In genomic region chr4:105509291-105509690, GRCh38 we compare ENCODE assay signal across 13 cellular contexts. TPM values are rescaled to one million over a fixed set of nuclear protein-coding genes. Genes with fewer than 3 reads are reported as not detected.
DNase-seq lines count a peak whose midpoint lies in the region; ATAC-seq and TF ChIP-seq lines count a peak whose summit lies in the region.
"Had no signal": no experiment of that assay in that cellular context is flagged by ENCODE, and none has a peak within 500 bp of the region (broad histone marks: within the 10 kb centered on the region; RNA-seq: fewer than 3 reads in every experiment).

No MANE protein-coding gene starts in this region.

- CTCF ChIA-PET in mammary epithelial cell (lab: Charles Lee; ENCODE audit: low non-redundant PET), result no interaction called here

- no peaks in the 10 kb centered on the region for H3K4me1 ChIP-seq in mammary epithelial cell (ENCODE audit: insufficient read depth, low read length)
- H3K4me1 ChIP-seq: A549, sigmoid colon had no signal

- no TSS peak for BruUV-seq in mammary epithelial cell (replicated peaks; lab: Mats Ljungman, UMichigan)

- TF ChIP-seq CTCF in mammary epithelial cell (conservative IDR thresholded peaks at IDR 0.05 in 1 of 2, IDR thresholded peaks at IDR 0.05 in 1 of 2; ENCODE audit: extremely low read depth in 1 of 2, insufficient read depth in 1 of 2, low read depth in 1 of 2, low read length in 2 of 2), result no peak
- no peak for TF ChIP-seq CTCF in dorsolateral prefrontal cortex (IDR thresholded peaks at IDR 0.05 in 54 of 56, conservative IDR thresholded peaks at IDR 0.05 in 2 of 56; ENCODE audit: low read depth in 1 of 56, partially characterized antibody in 56 of 56)

- H3K36me3 ChIP-seq in mammary epithelial cell (ENCODE audit: insufficient read depth, low read length), result no peaks in the 10 kb centered on the region
- H3K36me3 ChIP-seq: sigmoid colon had no signal

- H3K27ac ChIP-seq in mammary epithelial cell (ENCODE audit: insufficient read depth, low read depth, low read length) (no peak overlapping the region), dorsolateral prefrontal cortex (no peak overlapping the region)
- H3K27ac ChIP-seq: A549, hepatocyte, sigmoid colon had no signal

- H3K9ac ChIP-seq in mammary epithelial cell (ENCODE audit: insufficient read depth, low read length), result no peak overlapping the region

- no peak overlapping the region for H3K4me3 ChIP-seq in mammary epithelial cell (replicated peaks in 1 of 3; ENCODE audit: insufficient read depth in 1 of 3, low read depth in 2 of 3, low read length in 3 of 3)
- no peak overlapping the region for H3K4me3 ChIP-seq in dorsolateral prefrontal cortex
- H3K4me3 ChIP-seq: A549, hepatocyte, sigmoid colon had no signal

- dilution Hi-C loops in mammary epithelial cell (cut with HindIII; ENCODE audit: low sequenced_read_pairs), result no loop called here

- DNase-seq in AML-193 (lab: John Stamatoyannopoulos, UW), result peak; percentile 51 to 56
- DNase-seq in HuH-7.5 (ENCODE audit: low spot score), result no peak
- no peak for DNase-seq in mammary epithelial cell
- DNase-seq in dorsolateral prefrontal cortex, result no peak
- DNase-seq in ureter (ENCODE audit: low spot score), result no peak
- DNase-seq: activated naive CD4-positive, alpha-beta T cell; sigmoid colon had no signal

- H3K79me2 ChIP-seq in mammary epithelial cell (ENCODE audit: insufficient read depth, low read length), result no peaks in the 10 kb centered on the region
- H3K79me2 ChIP-seq: hepatocyte had no signal

- ATAC-seq in GM19324 (IDR thresholded peaks at IDR 0.05; ENCODE audit: low FRiP score, unreplicated experiment) (peak; percentile 62), HG02798 (IDR thresholded peaks at IDR 0.05; ENCODE audit: poor library complexity, unreplicated experiment) (peak; percentile 88), HG03575 (IDR thresholded peaks at IDR 0.05; ENCODE audit: extremely low read depth, insufficient number of reproducible peaks, low FRiP score, unreplicated experiment) (peak; percentile 74)
- ATAC-seq: A549 had no signal

- intact Hi-C loops in mammary epithelial cell (cut with micrococcal nuclease) (no loop called here), dorsolateral prefrontal cortex (cut with DNase I) (no loop called here)

- H2AFZ ChIP-seq in mammary epithelial cell (ENCODE audit: low read depth, low read length), result no peak overlapping the region
- H2AFZ ChIP-seq: hepatocyte had no signal

- H4K20me1 ChIP-seq in mammary epithelial cell (ENCODE audit: insufficient read depth, low read length), result no peaks in the 10 kb centered on the region

- no peaks in the 10 kb centered on the region for H3K9me3 ChIP-seq in mammary epithelial cell (replicated peaks; ENCODE audit: insufficient read depth, low read length)
- H3K9me3 ChIP-seq: A549, sigmoid colon had no signal

- H3K4me2 ChIP-seq in mammary epithelial cell (ENCODE audit: insufficient read depth, low read depth, low read length), result no peak overlapping the region
- H3K4me2 ChIP-seq: A549, hepatocyte had no signal

- no CpG with 5 or more reads among the region's 1 CpG for WGBS in mammary epithelial cell (ENCODE audit: low coverage, missing lambda C conversion rate)

- H3K27me3 ChIP-seq in mammary epithelial cell (ENCODE audit: insufficient read depth, low read length) (no peaks in the 10 kb centered on the region), dorsolateral prefrontal cortex (no peaks in the 10 kb centered on the region)
- H3K27me3 ChIP-seq: hepatocyte, sigmoid colon had no signal

- in situ Hi-C loops in mammary epithelial cell (cut with MboI; ENCODE audit: low sequenced_read_pairs in 2 of 2), result no loop called here

RNA-seq across cellular contexts. Expression of gene PPA2, which starts 35.4 kb away (rescaled TPM):
- total RNA-seq in mammary epithelial cell, result 10 to 100 TPM; 92.5 to 99.0 TPM
- 74.7 TPM for polyA plus RNA-seq in mammary epithelial cell
- 26.8 TPM for polyA minus RNA-seq in mammary epithelial cell
- total RNA-seq in dorsolateral prefrontal cortex, result 10 to 100 TPM; 45.7 to 98.2 (median 70.4) TPM
- 98.0 TPM for total RNA-seq in ureter

RNA-seq across cellular contexts. Expression of gene ARHGEF38, which starts 43.1 kb away (rescaled TPM):
- under 1 TPM in 1 of 2 donors, not detected in 1; under 0.01 TPM for total RNA-seq in mammary epithelial cell
- not detected for polyA plus RNA-seq in mammary epithelial cell
- polyA minus RNA-seq in mammary epithelial cell, result not detected
- under 1 TPM in 2 of 120 experiments, not detected in 118; 0.31 to 0.39 TPM for total RNA-seq in dorsolateral prefrontal cortex
- 1.2 TPM for total RNA-seq in ureter
- total RNA-seq: dermis microvascular lymphatic vessel endothelial cell, sigmoid colon had no signal

Comparison
In these comparisons a context has a peak if more than half of its experiments do, and no peak if none do; other contexts are left out.
1. DNase-seq: peak in AML-193 (2 of 2); none in HuH-7.5 (single experiment), mammary epithelial cell (single experiment), dorsolateral prefrontal cortex (0 of 10) and ureter (single experiment).
2. Peak in every context shown above with its lines, with median percentiles within 50 percentile points of each other: ATAC-seq.